In the genomic region with DNA sequence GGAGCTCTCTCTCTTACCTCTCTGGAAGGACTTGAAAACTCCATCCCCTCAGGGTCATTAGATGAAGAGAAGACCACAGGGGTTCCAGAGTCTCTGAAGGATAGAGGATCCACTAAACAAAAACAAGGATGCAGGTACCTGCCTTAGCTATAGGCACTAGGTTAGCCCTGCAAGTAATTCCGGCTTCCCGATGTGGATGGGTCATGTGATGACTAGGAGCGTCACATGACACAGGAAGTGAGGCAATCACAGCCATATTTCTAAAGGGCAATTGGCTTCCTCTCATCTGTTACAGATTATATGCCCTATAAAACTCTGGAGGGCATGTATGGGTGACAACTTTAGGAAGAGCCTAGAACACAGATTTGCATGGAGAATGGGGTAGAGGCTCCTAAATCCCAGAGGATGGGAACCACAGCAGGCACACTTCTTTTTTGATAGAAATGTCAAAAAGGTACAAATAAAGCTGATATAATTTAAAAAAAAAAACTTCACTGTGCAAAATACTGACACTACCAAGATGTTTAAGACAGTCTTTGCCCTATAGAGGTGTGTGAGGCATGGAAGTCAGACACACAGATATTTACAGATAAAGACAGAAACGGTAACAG, we compare ENCODE assay signal across 8 cellular contexts. TPM values are rescaled to one million over a fixed set of nuclear protein-coding genes. Genes with fewer than 3 reads are reported as not detected.
A peak's percentile ranks its signal among the peaks of the same experiment; 100 is the strongest.
DNase-seq lines count a peak whose midpoint lies in the region; ATAC-seq and TF ChIP-seq lines count a peak whose summit lies in the region.

No MANE protein-coding gene starts in this region.

- 11 to 16% methylated on average over 4 of the region's 4 CpGs for WGBS in esophagus, 2 donors

- H3K27me3 ChIP-seq in esophagus (ENCODE audit: control insufficient read depth in 1 of 2, insufficient read depth in 2 of 2, low read length in 2 of 2) (no peaks in the 10 kb centered on the region), stomach smooth muscle (ENCODE audit: control insufficient read depth in 1 of 2, insufficient read depth in 2 of 2, low read length in 2 of 2) (no peaks in the 10 kb centered on the region)

- no peak for ATAC-seq in GM19467 (IDR thresholded peaks at IDR 0.05; ENCODE audit: unreplicated experiment)

- peak overlapping the region; percentile 30; the same call in 1 of the 2 replicates for H2AFZ ChIP-seq in OCI-LY7 (ENCODE audit: low read length)

- CTCF ChIA-PET in OCI-LY7 (lab: Charles Lee; ENCODE audit: unreplicated experiment), result interaction anchor here (0.9 kb wide), 1 partner anchor 10 kb away, joined by 3 read pairs; no protein-coding TSS in a partner anchor

- DNase-seq in DMS53 (lab: John Stamatoyannopoulos, UW), result peak; percentile 93
- DNase-seq in KBM-7, result peak; percentile 80
- peak; percentile 86 for DNase-seq in OCI-LY7 (ENCODE audit: low spot score)
- DNase-seq in activated T-cell treated with anti-CD3 and anti-CD28 coated beads for 24 hours (ENCODE audit: low read depth), result peak; percentile 62
- peak; percentile 84 for DNase-seq in mucosa of gallbladder (ENCODE audit: low spot score)

- H3K9me3 ChIP-seq in OCI-LY7 (ENCODE audit: low read length), result no peaks in the 10 kb centered on the region
- H3K9me3 ChIP-seq in esophagus (ENCODE audit: control insufficient read depth in 2 of 2, insufficient read depth in 1 of 2, low read depth in 1 of 2, low read length in 1 of 2), result no peaks in the 10 kb centered on the region
- no peaks in the 10 kb centered on the region for H3K9me3 ChIP-seq in stomach smooth muscle (ENCODE audit: control insufficient read depth in 2 of 2, low read length in 2 of 2)

- no peak for TF ChIP-seq CTCF in OCI-LY7 (conservative IDR thresholded peaks at IDR 0.05; ENCODE audit: low read length)

- intact Hi-C loops in OCI-LY7 (cut with micrococcal nuclease; ENCODE audit: unreplicated experiment), result no loop called here

- BruUV-seq in OCI-LY7 (replicated peaks; lab: Mats Ljungman, UMichigan), result no TSS peak

- H3K79me2 ChIP-seq in OCI-LY7 (ENCODE audit: insufficient read depth, low read depth, low read length), result peaks cover 16% of the 10 kb centered on the region; the same call in 1 of the 2 replicates

- H3K4me3 ChIP-seq in OCI-LY7 (ENCODE audit: low read depth, low read length, poor library complexity, severe bottlenecking) (peak overlapping the region; percentile 70), esophagus (ENCODE audit: low read depth in 1 of 2, low read length in 2 of 2) (peak overlapping the region; percentile 19 to 42), stomach smooth muscle (ENCODE audit: low read length in 2 of 2) (peak overlapping the region; percentile 64 to 69)

- H3K9ac ChIP-seq in stomach smooth muscle (ENCODE audit: low read length in 2 of 2), result peak overlapping the region; percentile 44 to 72

- peak overlapping the region; percentile 46 for H3K27ac ChIP-seq in OCI-LY7 (ENCODE audit: low read depth, low read length, poor library complexity, severe bottlenecking)
- peak overlapping the region in 1 of 2 donors; percentile 83 for H3K27ac ChIP-seq in esophagus (ENCODE audit: low read depth in 2 of 2, low read length in 1 of 2)
- H3K27ac ChIP-seq in stomach smooth muscle (ENCODE audit: low read length), result peak overlapping the region; percentile 41

- in situ Hi-C loops in KBM-7 (cut with MboI; ENCODE audit: low pct_unique_long_range_greater_than_20kb, low sequenced_read_pairs), result no loop called here

- H3K4me2 ChIP-seq in OCI-LY7 (ENCODE audit: low read length), result peak overlapping the region; percentile 96

- H3K36me3 ChIP-seq in OCI-LY7 (ENCODE audit: insufficient read depth, low read length) (peaks cover 10% of the 10 kb centered on the region), esophagus (ENCODE audit: control insufficient read depth in 2 of 2, insufficient read depth in 2 of 2, low read length in 1 of 2) (peaks cover 3 to 8% of the 10 kb centered on the region in 2 donors), stomach smooth muscle (ENCODE audit: control insufficient read depth in 2 of 2, insufficient read depth in 2 of 2, low read length in 2 of 2) (peaks cover 3 to 4% of the 10 kb centered on the region in 2 donors)

- peaks cover 38% of the 10 kb centered on the region for H3K4me1 ChIP-seq in OCI-LY7 (ENCODE audit: insufficient read depth, low read length, poor library complexity, severe bottlenecking)
- peaks cover 0 to 9% of the 10 kb centered on the region in 2 donors for H3K4me1 ChIP-seq in esophagus (ENCODE audit: control insufficient read depth in 2 of 2, insufficient read depth in 2 of 2, low read length in 1 of 2)
- H3K4me1 ChIP-seq in stomach smooth muscle (ENCODE audit: control insufficient read depth, insufficient read depth, low read length), result peaks cover 30% of the 10 kb centered on the region

- H3K9me2 ChIP-seq in OCI-LY7 (ENCODE audit: insufficient read depth, low read length), result no peaks in the 10 kb centered on the region

- POLR2A ChIA-PET in OCI-LY7 (lab: Charles Lee), result interaction anchor here (0.7 to 1.1 kb wide), 2 partner anchors 14 to 268 kb away, joined by 3 to 4 read pairs; no protein-coding TSS in a partner anchor

- no peaks in the 10 kb centered on the region for H4K20me1 ChIP-seq in OCI-LY7 (ENCODE audit: insufficient read depth, low read length)

RNA-seq across cellular contexts. Expression of gene ENTREP3, which starts 14.1 kb away (rescaled TPM):
- 6.6 and 9.1 TPM in 2 replicates for total RNA-seq in OCI-LY7 (2014; rRNA removed; shearing (Covaris generic))
- total RNA-seq in OCI-LY7 (2022) (53.1 and 59.3 TPM in 2 replicates), mucosa of gallbladder (49.0 TPM)
- 10 to 100 TPM; 12.7 to 13.6 TPM for polyA plus RNA-seq in esophagus

RNA-seq across cellular contexts. Expression of gene SCAMP3, which starts 21.0 kb away (rescaled TPM):
- total RNA-seq in OCI-LY7 (2014; rRNA removed; shearing (Covaris generic)), result 45.4 and 58.3 TPM in 2 replicates
- total RNA-seq in OCI-LY7 (2022) (66.0 and 74.7 TPM in 2 replicates), mucosa of gallbladder (68.6 TPM)
- 10 to 100 TPM; 20.2 to 47.3 TPM for polyA plus RNA-seq in esophagus

RNA-seq across cellular contexts. Expression of gene CLK2, which starts 32.1 kb away (rescaled TPM):
- total RNA-seq in OCI-LY7 (2014; rRNA removed; shearing (Covaris generic)), result 59.8 and 96.7 TPM in 2 replicates
- total RNA-seq in OCI-LY7 (2022), result 107 and 121 TPM in 2 replicates
- 10 to 100 TPM; 29.2 to 55.3 TPM for polyA plus RNA-seq in esophagus
- 73.7 TPM for total RNA-seq in mucosa of gallbladder

RNA-seq across cellular contexts. Expression of gene MTX1, which starts 32.7 kb away (rescaled TPM):
- 67.6 and 70.2 TPM in 2 replicates for total RNA-seq in OCI-LY7 (2014; rRNA removed; shearing (Covaris generic))
- total RNA-seq in OCI-LY7 (2022), result 43.9 and 45.7 TPM in 2 replicates
- 10 to 100 TPM; 43.6 to 51.4 TPM for polyA plus RNA-seq in esophagus
- total RNA-seq in mucosa of gallbladder, result 31.3 TPM

RNA-seq across cellular contexts. Expression of gene THBS3, which starts 33.5 kb away (rescaled TPM):
- 6.9 and 11.1 TPM in 2 replicates for total RNA-seq in OCI-LY7 (2014; rRNA removed; shearing (Covaris generic))
- 28.7 and 37.1 TPM in 2 replicates for total RNA-seq in OCI-LY7 (2022)
- polyA plus RNA-seq in esophagus, result 10 to 100 TPM; 12.9 to 41.5 TPM
- 43.1 TPM for total RNA-seq in mucosa of gallbladder
